1 cellular context compared by ENCODE assay signal in the genomic region with DNA sequence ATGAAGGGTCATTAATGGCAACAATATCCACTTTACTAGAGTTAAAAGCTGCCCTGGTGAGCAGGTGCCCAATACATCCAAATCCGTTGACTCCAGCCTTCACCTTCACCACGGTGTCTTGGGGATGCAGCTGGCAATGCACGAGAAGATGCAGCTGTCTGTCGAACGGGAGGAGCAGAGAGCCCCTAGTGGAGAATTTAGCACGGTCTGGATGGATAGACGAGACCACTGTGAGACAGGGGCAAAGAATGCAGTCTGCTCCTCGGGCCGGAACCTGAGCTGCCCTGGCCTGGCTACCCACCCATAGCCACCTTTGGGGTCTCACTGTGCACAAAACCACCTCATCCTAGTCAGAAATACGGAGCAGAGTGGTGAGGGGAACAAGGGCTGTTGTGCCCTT.
A peak's percentile ranks its signal among the peaks of the same experiment; 100 is the strongest.
TF ChIP-seq lines count a peak whose summit lies in the region.

No MANE protein-coding gene starts in this region.

TF ChIP-seq in H1, 55 proteins besides CTCF, POLR2A, EP300 and RAD21:
- no peak for TF ChIP-seq EZH2 (IDR thresholded peaks at IDR 0.05; ENCODE audit: low read depth, low read length, severe bottlenecking)
- TF ChIP-seq TEAD4 (IDR thresholded peaks at IDR 0.05; ENCODE audit: low read depth, low read length) = peak; percentile 81
TF ChIP-seq in H1: peak in this region for 1.
